8 cellular contexts compared by ENCODE assay signal in the genomic region with DNA sequence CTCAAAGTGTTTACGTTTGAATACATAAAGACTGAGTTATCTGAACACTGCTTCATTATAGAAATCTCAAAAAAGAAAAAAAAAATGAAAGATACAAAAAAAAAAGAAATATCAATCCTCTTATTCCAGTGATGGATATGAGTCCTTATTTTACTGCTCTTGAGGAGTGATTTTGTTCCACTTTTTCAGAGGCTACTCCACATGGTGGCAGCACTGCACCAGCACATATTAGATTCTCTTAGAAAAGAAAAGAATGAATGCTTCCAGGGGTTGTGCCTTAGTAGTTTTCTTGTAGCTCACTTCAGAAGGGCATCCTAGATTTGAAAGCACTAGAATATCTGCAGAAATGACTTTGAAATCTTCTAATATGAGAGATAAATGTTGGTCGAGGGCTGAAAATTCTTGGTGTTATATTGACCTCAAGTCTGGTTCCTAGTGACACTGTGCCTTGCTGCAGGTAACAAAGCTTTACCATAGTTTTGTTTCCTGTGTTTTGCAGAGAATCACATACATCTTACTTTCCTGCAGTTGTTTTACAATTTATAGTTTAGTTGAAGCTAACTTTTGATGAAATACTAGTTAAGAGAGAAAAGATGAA. TPM values are rescaled to one million over a fixed set of nuclear protein-coding genes. Genes with fewer than 3 reads are reported as not detected.
DNase-seq lines count a peak whose midpoint lies in the region; ATAC-seq and TF ChIP-seq lines count a peak whose summit lies in the region.

No MANE protein-coding gene starts in this region.

- TF ChIP-seq CTCF in MCF 10A (IDR thresholded peaks at IDR 0.05; ENCODE audit: unreplicated experiment) (peak; percentile 48), tibial artery (IDR thresholded peaks at IDR 0.05) (peak; percentile 41 to 53), mesothelial cell of epicardium (IDR thresholded peaks at IDR 0.05; ENCODE audit: unreplicated experiment) (no peak)

- H3K4me3 Mint-ChIP-seq in MCF 10A (ENCODE audit: unreplicated experiment) (no peak overlapping the region), mesothelial cell of epicardium (no peak overlapping the region)

- H3K4me1 Mint-ChIP-seq in MCF 10A (ENCODE audit: insufficient read depth, unreplicated experiment): no peaks in the 10 kb centered on the region
- H3K4me1 Mint-ChIP-seq in mesothelial cell of epicardium: peaks cover 6% of the 10 kb centered on the region

- CTCF ChIA-PET in HEK293T (lab: Yijun Ruan, JAX): interaction anchor here (0.5 to 4.4 kb wide), 17 partner anchors 10 to 981 kb away, joined by 3 to 50 read pairs (median 4); no protein-coding TSS in a partner anchor
- CTCF ChIA-PET in MCF 10A (lab: Yijun Ruan, JAX): interaction anchor here (0.6 to 4.9 kb wide), 39 partner anchors 8 to 1577 kb away, joined by 3 to 150 read pairs (median 5); partner anchors contain the start of gene RASL10B

- POLR2A ChIA-PET in HEK293T (lab: Yijun Ruan, JAX): interaction anchor here (0.6 to 3.7 kb wide), 7 partner anchors 24 to 196 kb away, joined by 3 to 18 read pairs (median 4); partner anchors contain the start of genes PEX12 and TAF15
- POLR2A ChIA-PET in MCF 10A (lab: Yijun Ruan, JAX): interaction anchor here (0.6 to 1.5 kb wide), 8 partner anchors 9 to 136 kb away, joined by 3 to 4 read pairs (median 3); no protein-coding TSS in a partner anchor

- in situ Hi-C loops in Caki2 (cut with HindIII; ENCODE audit: low pct_unique_long_range_greater_than_20kb, low sequenced_read_pairs): no loop called here

- no peaks in the 10 kb centered on the region for H3K27me3 ChIP-seq in tibial artery

- ATAC-seq in left colon (peak; percentile 68), HG03432 (IDR thresholded peaks at IDR 0.05; ENCODE audit: unreplicated experiment) (no peak)

- intact Hi-C loops in MCF 10A (cut with micrococcal nuclease) (loop anchor here (1.0 to 5.0 kb wide), 2 partner anchors 134 to 194 kb away; partner anchors contain the start of gene TAF15), left colon (cut with DNase I, micrococcal nuclease) (loop anchor here in 1 of 2 donors (10.0 kb wide), 1 partner anchor 132 kb away; no protein-coding TSS in a partner anchor), tibial artery (cut with DNase I; ENCODE audit: low total_unique reads) (loop anchor here (5.0 kb wide), 1 partner anchor 119 kb away; the partner anchor contains the start of gene RASL10B)

- no peaks in the 10 kb centered on the region for H3K4me1 ChIP-seq in tibial artery

- H3K4me3 ChIP-seq in tibial artery: no peak overlapping the region

- BruUV-seq in MCF 10A (replicated peaks; lab: Mats Ljungman, UMichigan): no TSS peak

- H3K9me3 Mint-ChIP-seq in MCF 10A (ENCODE audit: unreplicated experiment) (no peaks in the 10 kb centered on the region), mesothelial cell of epicardium (no peaks in the 10 kb centered on the region)

- DNase-seq in Caki2 (ENCODE audit: low read depth) (peak; percentile 69), HEK293T (ENCODE audit: extremely low spot score) (peak; percentile 14), RKO (ENCODE audit: low spot score) (peak; percentile 73), MCF 10A (ENCODE audit: unreplicated experiment) (peak; percentile 36), left colon (peak in 1 of 2 donors; percentile 70), tibial artery (peak in 1 of 2 donors; percentile 50), mesothelial cell of epicardium (ENCODE audit: low spot score in 2 of 2, unreplicated experiment in 2 of 2) (no peak)

- H3K9me3 ChIP-seq in tibial artery: no peaks in the 10 kb centered on the region

- peaks cover 37 to 49% (median 41%) of the 10 kb centered on the region in 3 donors for H3K36me3 ChIP-seq in tibial artery

- H3K36me3 Mint-ChIP-seq in MCF 10A (ENCODE audit: insufficient read depth, unreplicated experiment) (peaks cover 87% of the 10 kb centered on the region), mesothelial cell of epicardium (peaks cover 11% of the 10 kb centered on the region)

- no peaks in the 10 kb centered on the region for H3K27me3 Mint-ChIP-seq in MCF 10A (ENCODE audit: insufficient read depth, unreplicated experiment)
- H3K27me3 Mint-ChIP-seq in mesothelial cell of epicardium (ENCODE audit: low read depth): no peaks in the 10 kb centered on the region

- H3K27ac Mint-ChIP-seq in MCF 10A (ENCODE audit: low read depth, unreplicated experiment) (no peak overlapping the region), mesothelial cell of epicardium (no peak overlapping the region)

- H3K27ac ChIP-seq in tibial artery: no peak overlapping the region

TF ChIP-seq in HEK293T, 16 proteins besides CTCF, POLR2A, EP300 and RAD21:
- TF ChIP-seq FOXA1 (IDR thresholded peaks at IDR 0.05) (no peak), SUZ12 (IDR thresholded peaks at IDR 0.05) (no peak), CTBP1 (IDR thresholded peaks at IDR 0.05; ENCODE audit: borderline replicate concordance) (no peak), L3MBTL2 (conservative IDR thresholded peaks at IDR 0.05) (no peak), ELF4 (IDR thresholded peaks at IDR 0.05) (no peak), TARDBP (IDR thresholded peaks at IDR 0.05) (no peak), FOXM1 (IDR thresholded peaks at IDR 0.05; ENCODE audit: borderline replicate concordance) (no peak), BHLHE40 (IDR thresholded peaks at IDR 0.05; ENCODE audit: borderline replicate concordance) (no peak), HDGF (IDR thresholded peaks at IDR 0.05; ENCODE audit: borderline replicate concordance) (no peak), FOXK2 (IDR thresholded peaks at IDR 0.05) (no peak), ARNT (IDR thresholded peaks at IDR 0.05) (no peak), PKNOX1 (IDR thresholded peaks at IDR 0.05) (no peak), SP1 (IDR thresholded peaks at IDR 0.05) (no peak)

RNA-seq across cellular contexts. Expression of gene AP2B1, which starts 25.9 kb away (rescaled TPM):
- total RNA-seq in Caki2 (2014; rRNA removed; shearing (Covaris generic); ENCODE audit: low replicate concordance): 118 and 135 TPM in 2 replicates
- total RNA-seq in MCF 10A (2022): 227 and 229 TPM in 2 replicates
- total RNA-seq in left colon: 100 to 1,000 TPM; 154 to 190 TPM
- total RNA-seq in mesothelial cell of epicardium: 155 to 158 TPM (median 155 TPM) in 3 replicates

RNA-seq across cellular contexts. Expression of gene PEX12, which starts 34.7 kb away (rescaled TPM):
- 5.6 and 10.5 TPM in 2 replicates for total RNA-seq in Caki2 (2014; rRNA removed; shearing (Covaris generic); ENCODE audit: low replicate concordance)
- 5.8 and 6.8 TPM in 2 replicates for total RNA-seq in MCF 10A (2022)
- 1 to 10 TPM; 2.8 to 4.7 TPM for total RNA-seq in left colon
- total RNA-seq in mesothelial cell of epicardium: 5.0 to 7.5 TPM (median 5.1 TPM) in 3 replicates

RNA-seq across cellular contexts. Expression of gene SLFN14, which starts 52.4 kb away (rescaled TPM):
- not detected in 2 replicates for total RNA-seq in Caki2 (2014; rRNA removed; shearing (Covaris generic); ENCODE audit: low replicate concordance)
- total RNA-seq in MCF 10A (2022): not detected in 2 replicates
- not detected for total RNA-seq in left colon
- not detected in 3 replicates for total RNA-seq in mesothelial cell of epicardium

Comparison
In these comparisons a context has a peak if more than half of its experiments do, and no peak if none do; other contexts are left out.
1. DNase-seq: peak in Caki2 (single experiment), HEK293T (single experiment), RKO (single experiment) and MCF 10A (single experiment); none in mesothelial cell of epicardium (0 of 2).